In the genomic region with DNA sequence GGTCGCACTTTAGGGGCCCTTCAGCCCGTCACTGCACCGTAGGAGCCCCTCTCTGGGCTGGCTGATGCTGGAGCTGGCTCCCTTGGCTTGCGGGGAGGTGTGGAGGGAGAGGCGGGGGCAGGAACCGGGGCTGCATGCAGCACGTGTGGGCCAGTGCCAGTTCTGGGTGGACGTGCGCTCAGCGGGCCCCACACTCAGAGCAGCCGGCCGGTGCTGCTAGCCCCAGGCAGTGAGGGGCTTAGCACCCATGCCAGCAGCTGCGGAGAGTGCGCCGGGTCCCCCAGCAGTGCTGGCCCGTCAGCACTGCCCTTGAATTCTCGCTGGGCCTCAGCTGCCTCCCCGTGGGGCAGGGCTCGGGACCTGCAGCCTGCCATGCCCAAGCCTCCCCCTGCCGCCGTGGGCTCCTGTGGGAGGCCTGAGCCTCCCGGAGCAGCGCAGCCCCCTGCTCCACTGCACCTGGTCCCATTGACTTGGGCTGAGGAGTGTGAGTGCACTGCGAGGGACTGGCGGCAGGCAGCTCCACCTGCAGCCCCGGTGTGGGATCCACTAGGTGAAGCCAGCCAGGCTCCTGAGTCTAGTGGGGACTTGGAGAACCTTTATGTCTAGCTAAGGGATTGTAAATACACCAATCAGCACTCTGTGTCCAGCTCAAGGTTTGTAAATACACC, we compare ENCODE assay signal across 28 cellular contexts.
"Had no signal": no experiment of that assay in that cellular context is flagged by ENCODE, and none has a peak within 500 bp of the region (broad histone marks: within the 10 kb centered on the region; RNA-seq: fewer than 3 reads in every experiment).

No MANE protein-coding gene starts in this region.

- H3K9me3 ChIP-seq: ascending aorta, breast epithelium, colonic mucosa had no signal

- ATAC-seq: activated CD4-positive, alpha-beta T cell treated with anti-CD3 and anti-CD28 coated beads for 36 hours; activated CD8-positive, alpha-beta T cell treated with anti-CD3 and anti-CD28 coated beads for 36 hours; activated naive CD4-positive, alpha-beta T cell treated with anti-CD3 and anti-CD28 coated beads, Interleukin-2, amount 50 U/mL, for 72 hours; activated T-cell treated with anti-CD3 and anti-CD28 coated beads, Interleukin-2, amount 50 U/mL, for 4 hours; activated T-helper 17 cell treated with anti-CD3 and anti-CD28 coated beads, Interleukin-2, amount 50 U/mL, for 72 hours had no signal

- H3K4me1 ChIP-seq: ascending aorta, breast epithelium, colonic mucosa had no signal

- H3K36me3 ChIP-seq: ascending aorta, breast epithelium, cardiac muscle cell, colonic mucosa, esophagus squamous epithelium had no signal

- DNase-seq: activated CD4-positive, alpha-beta T cell treated with anti-CD3 and anti-CD28 coated beads for 36 hours; activated CD4-positive, alpha-beta T cell treated with anti-CD3 and anti-CD28 coated beads, Interleukin-2, amount 50 U/mL, for 1 hour; activated CD4-positive, alpha-beta T cell treated with anti-CD3 and anti-CD28 coated beads, Interleukin-2, amount 50 U/mL, for 48 hours; activated CD4-positive, CD25-positive, alpha-beta regulatory T cell; activated CD4-positive, CD25-positive, alpha-beta regulatory T cell treated with anti-CD3 and anti-CD28 coated beads, Interleukin-2, amount 50 U/mL, for 72 hours; activated CD8-positive, alpha-beta memory T cell treated with anti-CD3 and anti-CD28 coated beads for 24 hours; activated CD8-positive, alpha-beta T cell treated with anti-CD3 and anti-CD28 coated beads for 36 hours; activated effector memory CD4-positive, alpha-beta T cell treated with Interleukin-2 at 50 U/mL for 16 hours; activated naive CD4-positive, alpha-beta T cell; activated naive CD4-positive, alpha-beta T cell treated with anti-CD3 and anti-CD28 coated beads, Interleukin-2, amount 10 ng/mL, durations not matched to agents 7 days and 5 days; activated naive CD8-positive, alpha-beta T cell treated with anti-CD3 and anti-CD28 coated beads, Interleukin-2, amount 10 ng/mL, durations not matched to agents 7 days and 5 days; activated T-cell treated with anti-CD3 and anti-CD28 coated beads, Interleukin-2, amount 50 U/mL, for 4 hours; central memory CD4-positive, alpha-beta T cell; cerebellar nuclear complex; colonic mucosa; effector CD8-positive, alpha-beta T cell; esophagus squamous epithelium; head of caudate nucleus; T-helper 2 cell had no signal

- H3K4me3 ChIP-seq: ascending aorta, breast epithelium, cardiac muscle cell, colonic mucosa, esophagus squamous epithelium had no signal

- FAIRE-seq: endometrium, endothelial cell of umbilical vein, frontal cortex had no signal

- H3K27ac ChIP-seq: ascending aorta, breast epithelium, cardiac muscle cell, colonic mucosa, epithelial cell of prostate, esophagus squamous epithelium had no signal

- H3K27me3 ChIP-seq: ascending aorta, breast epithelium, cardiac muscle cell, colonic mucosa, esophagus squamous epithelium had no signal
